Comparison of ENCODE assay signal across 13 cellular contexts in genomic region chr7:128137096-128137655, GRCh38.
A peak's percentile ranks its signal among the peaks of the same experiment; 100 is the strongest.
DNase-seq lines count a peak whose midpoint lies in the region; ATAC-seq lines count a peak whose summit lies in the region.
"Had no signal": no experiment of that assay in that cellular context is flagged by ENCODE, and none has a peak within 500 bp of the region (broad histone marks: within the 10 kb centered on the region; RNA-seq: fewer than 3 reads in every experiment).

No MANE protein-coding gene starts in this region.

- H3K27me3 ChIP-seq in neuronal stem cell (ENCODE audit: control insufficient read depth in 3 of 3, insufficient read depth in 3 of 3, low read depth in 1 of 3, low read length in 3 of 3) = peaks cover 2 to 43% (median 15%) of the 10 kb centered on the region in 3 experiments

- no peak overlapping the region for H3K14ac ChIP-seq in neuronal stem cell (ENCODE audit: low read length)

- no peak overlapping the region for H3K4ac ChIP-seq in neuronal stem cell (ENCODE audit: low read length)

- peak overlapping the region; percentile 86 for H2AK5ac ChIP-seq in neuronal stem cell (ENCODE audit: low read depth, low read length)

- peaks cover 7 to 8% of the 10 kb centered on the region in 2 donors for H3K4me1 ChIP-seq in neuronal stem cell (ENCODE audit: control insufficient read depth in 2 of 2, insufficient read depth in 1 of 2, low read depth in 1 of 2, low read length in 2 of 2)

- H3K4me3 ChIP-seq in neuronal stem cell (ENCODE audit: low read length in 2 of 2) = no peak overlapping the region
- H3K4me3 ChIP-seq: cardiac muscle cell, SK-N-MC, uterus had no signal

- no peak for ATAC-seq in HG02938 (IDR thresholded peaks at IDR 0.05; ENCODE audit: unreplicated experiment)
- ATAC-seq in GM19324 (IDR thresholded peaks at IDR 0.05; ENCODE audit: low FRiP score, unreplicated experiment) = no peak
- ATAC-seq in activated naive CD4-positive, alpha-beta T cell treated with anti-CD3 and anti-CD28 coated beads, Interleukin-2, amount 50 U/mL, for 72 hours = no peak
- ATAC-seq: activated CD8-positive, alpha-beta memory T cell treated with anti-CD3 and anti-CD28 coated beads, Interleukin-2, amount 10 ng/mL, durations not matched to agents 7 days and 5 days had no signal

- peak; percentile 36 for DNase-seq in NCI-H748 (lab: John Stamatoyannopoulos, UW; ENCODE audit: unreplicated experiment)
- no peak for DNase-seq in NCI-H748 treated with DMSO at 0.1 percent for 48 hours (lab: John Stamatoyannopoulos, UW)
- peak; percentile 70 for DNase-seq in M059J (ENCODE audit: low read depth)
- DNase-seq in dedifferentiated amniotic fluid mesenchymal stem cell (ENCODE audit: extremely low spot score) = peak; percentile 20
- DNase-seq in neuronal stem cell (ENCODE audit: low spot score) = no peak
- DNase-seq in activated naive CD4-positive, alpha-beta T cell treated with anti-CD3 and anti-CD28 coated beads, Interleukin-2, amount 50 U/mL, for 72 hours (ENCODE audit: low spot score in 2 of 2) = no peak
- DNase-seq: activated CD8-positive, alpha-beta memory T cell treated with anti-CD3 and anti-CD28 coated beads, Interleukin-2, amount 10 ng/mL, durations not matched to agents 7 days and 5 days; NCI-H1930; uterus had no signal

- peaks cover 0 to 9% of the 10 kb centered on the region in 2 donors for H3K36me3 Mint-ChIP-seq in activated naive CD4-positive, alpha-beta T cell treated with anti-CD3 and anti-CD28 coated beads, Interleukin-2, amount 50 U/mL, for 72 hours
- H3K36me3 Mint-ChIP-seq: activated CD8-positive, alpha-beta memory T cell treated with anti-CD3 and anti-CD28 coated beads, Interleukin-2, amount 10 ng/mL, durations not matched to agents 7 days and 5 days had no signal

- H2BK120ac ChIP-seq in neuronal stem cell (ENCODE audit: low read depth, low read length) = peak overlapping the region; percentile 81

- H3K9ac ChIP-seq in neuronal stem cell (ENCODE audit: low read depth, low read length, poor library complexity) = no peak overlapping the region

- H2BK5ac ChIP-seq in neuronal stem cell (ENCODE audit: low read length) = no peak overlapping the region

- no peak overlapping the region for H3K27ac Mint-ChIP-seq in activated naive CD4-positive, alpha-beta T cell treated with anti-CD3 and anti-CD28 coated beads, Interleukin-2, amount 50 U/mL, for 72 hours
- H3K27ac Mint-ChIP-seq: activated CD8-positive, alpha-beta memory T cell treated with anti-CD3 and anti-CD28 coated beads, Interleukin-2, amount 10 ng/mL, durations not matched to agents 7 days and 5 days had no signal

- H3K36me3 ChIP-seq in neuronal stem cell (replicated peaks in 1 of 2; ENCODE audit: control insufficient read depth in 2 of 2, insufficient read depth in 2 of 2, low read length in 2 of 2) = no peaks in the 10 kb centered on the region
- H3K36me3 ChIP-seq: cardiac muscle cell, uterus had no signal

- peak overlapping the region; percentile 83 for H2BK15ac ChIP-seq in neuronal stem cell (ENCODE audit: low read length)

- no peak overlapping the region for H3K27ac ChIP-seq in neuronal stem cell (replicated peaks; ENCODE audit: low read length)
- H3K27ac ChIP-seq: cardiac muscle cell, SK-N-MC, uterus had no signal

- H4K8ac ChIP-seq in neuronal stem cell (ENCODE audit: low read depth, low read length) = no peak overlapping the region

- peaks cover 0 to 2% of the 10 kb centered on the region in 2 donors for H3K9me3 ChIP-seq in neuronal stem cell (replicated peaks in 1 of 2; ENCODE audit: control insufficient read depth in 2 of 2, insufficient read depth in 1 of 2, low read depth in 1 of 2, low read length in 2 of 2)
- H3K9me3 ChIP-seq: uterus had no signal

- H3K79me1 ChIP-seq in neuronal stem cell (ENCODE audit: low read depth, low read length) = no peaks in the 10 kb centered on the region

- no peak overlapping the region for H2AFZ ChIP-seq in neuronal stem cell (ENCODE audit: low read length)

- no CpG with 5 or more reads among the region's 14 CpGs for WGBS in neuronal stem cell (ENCODE audit: extremely low coverage in 2 of 2, insufficient read length in 2 of 2, insufficient replicate concordance in 1 of 2), 2 donors

- no peak overlapping the region for H2BK12ac ChIP-seq in neuronal stem cell (ENCODE audit: low read length)

- no peak overlapping the region for H3K23ac ChIP-seq in neuronal stem cell (ENCODE audit: low read depth, low read length, poor library complexity)

- H3K4me2 ChIP-seq in neuronal stem cell (ENCODE audit: insufficient read depth, low read length, poor library complexity, severe bottlenecking) = no peak overlapping the region

- peak overlapping the region; percentile 48 for H3K18ac ChIP-seq in neuronal stem cell (ENCODE audit: low read length)

- H3K9me3 Mint-ChIP-seq in activated naive CD4-positive, alpha-beta T cell treated with anti-CD3 and anti-CD28 coated beads, Interleukin-2, amount 50 U/mL, for 72 hours = no peaks in the 10 kb centered on the region

- H4K91ac ChIP-seq in neuronal stem cell (ENCODE audit: low read depth, low read length, poor library complexity) = no peak overlapping the region

Comparison
In these comparisons a context has a peak if more than half of its experiments do, and no peak if none do; other contexts are left out.
1. DNase-seq: peak in NCI-H748 (single experiment), M059J (single experiment) and dedifferentiated amniotic fluid mesenchymal stem cell (single experiment); none in NCI-H748 treated with DMSO at 0.1 percent for 48 hours (single experiment), neuronal stem cell (single experiment) and activated naive CD4-positive, alpha-beta T cell treated with anti-CD3 and anti-CD28 coated beads, Interleukin-2, amount 50 U/mL, for 72 hours (0 of 2).